In genomic region chr5:43195670-43196265, GRCh38 we compare ENCODE assay signal across 19 cellular contexts. TPM values are rescaled to one million over a fixed set of nuclear protein-coding genes. Genes with fewer than 3 reads are reported as not detected.
DNase-seq lines count a peak whose midpoint lies in the region; ATAC-seq, FAIRE-seq and TF ChIP-seq lines count a peak whose summit lies in the region.
"Had no signal": no experiment of that assay in that cellular context is flagged by ENCODE, and none has a peak within 500 bp of the region (broad histone marks: within the 10 kb centered on the region; RNA-seq: fewer than 3 reads in every experiment).

No MANE protein-coding gene starts in this region.

- no peak for TF ChIP-seq EP300 in K562 (IDR thresholded peaks at IDR 0.05; ENCODE audit: low read length)

- no TSS peak for BruUV-seq in K562 (replicated peaks; lab: Mats Ljungman, UMichigan)

- in situ Hi-C loops in K562 (cut with MboI): no loop called here

- DNase-seq in Karpas-422 (no peak), K562 (ENCODE audit: extremely low read depth in 1 of 4, low spot score in 3 of 4) (no peak), head of caudate nucleus (peak in 22 of 42 donors; percentile 5 to 70 (median 26)), superior temporal gyrus (ENCODE audit: extremely low spot score) (peak; percentile 48), WERI-Rb-1 (no peak), T-helper 1 cell (no peak)
- DNase-seq: CD4-positive, CD25-positive, alpha-beta regulatory T cell; DMS79; MG63; NCI-H1048; NCI-H1417 treated with DMSO at 0.1 percent for 48 hours; NCI-H187; NCI-H446; NCI-H526; OCI-M1; SJCRH30 had no signal

- H3K79me2 ChIP-seq in Karpas-422 (ENCODE audit: low read length): peaks cover 49% of the 10 kb centered on the region
- no peaks in the 10 kb centered on the region for H3K79me2 ChIP-seq in K562 (ENCODE audit: control insufficient read depth, insufficient read depth, low read length)

- no peak overlapping the region for H3K4me3 ChIP-seq in Karpas-422 (ENCODE audit: low read length)
- H3K4me3 ChIP-seq in K562: no peak overlapping the region
- H3K4me3 ChIP-seq in WERI-Rb-1 (ENCODE audit: low read depth, low read length): no peak overlapping the region
- H3K4me3 ChIP-seq: MG63, SJCRH30 had no signal

- TF ChIP-seq CTCF in K562 (IDR thresholded peaks at IDR 0.05 in 2 of 3, conservative IDR thresholded peaks at IDR 0.05 in 1 of 3; ENCODE audit: insufficient read depth in 2 of 3, low read depth in 1 of 3, low read length in 3 of 3) (no peak), WERI-Rb-1 (IDR thresholded peaks at IDR 0.05; ENCODE audit: low read depth, low read length) (no peak)

- CTCF ChIA-PET in K562 (lab: Yijun Ruan, JAX; ENCODE audit: low intra/inter-chr PET ratio): no interaction called here

- WGBS in K562 (ENCODE audit: insufficient coverage, low coverage, missing lambda C conversion rate): 41% methylated on average over 7 of the region's 7 CpGs

- intact Hi-C loops in K562 (cut with micrococcal nuclease): no loop called here
- intact Hi-C loops in head of caudate nucleus (cut with DNase I): no loop called here

- H3K27ac ChIP-seq in Karpas-422 (ENCODE audit: low read length) (peak overlapping the region; percentile 85; the same call in 1 of the 2 replicates), K562 (ENCODE audit: extremely low read depth, low read depth, low read length) (no peak overlapping the region), WERI-Rb-1 (no peak overlapping the region)
- H3K27ac ChIP-seq: SJCRH30 had no signal

- H2AFZ ChIP-seq in Karpas-422 (ENCODE audit: low read length) (no peak overlapping the region), K562 (ENCODE audit: low read depth, low read length) (peak overlapping the region; percentile 20; the same call in 1 of the 2 replicates)

- no peaks in the 10 kb centered on the region for H3K9me2 ChIP-seq in Karpas-422 (replicated peaks; ENCODE audit: insufficient read depth, low read length)

- H3K36me3 ChIP-seq in Karpas-422 (ENCODE audit: insufficient read depth, low read length) (peaks cover 3% of the 10 kb centered on the region; the same call in 1 of the 2 replicates), K562 (ENCODE audit: control insufficient read depth, insufficient read depth, low read length) (no peaks in the 10 kb centered on the region), WERI-Rb-1 (no peaks in the 10 kb centered on the region)
- H3K36me3 ChIP-seq: MG63, SJCRH30 had no signal

- no peak for ATAC-seq in K562
- no peak for ATAC-seq in HG02884 (IDR thresholded peaks at IDR 0.05; ENCODE audit: unreplicated experiment)

- H4K20me1 ChIP-seq in Karpas-422 (ENCODE audit: insufficient read depth, low read depth, low read length) (no peaks in the 10 kb centered on the region), K562 (replicated peaks; ENCODE audit: control insufficient read depth, insufficient read depth, low read length) (no peaks in the 10 kb centered on the region)

- H3K9me3 ChIP-seq in Karpas-422 (ENCODE audit: low read length) (no peaks in the 10 kb centered on the region), K562 (replicated peaks; ENCODE audit: control insufficient read depth, insufficient read depth, low read depth, low read length) (no peaks in the 10 kb centered on the region), WERI-Rb-1 (ENCODE audit: severe bottlenecking) (no peaks in the 10 kb centered on the region)
- H3K9me3 ChIP-seq: MG63, SJCRH30 had no signal

- no peak overlapping the region for H3K9ac ChIP-seq in Karpas-422 (ENCODE audit: low read length)
- no peak overlapping the region for H3K9ac ChIP-seq in K562 (ENCODE audit: insufficient read depth in 1 of 2, low read depth in 2 of 2, low read length in 2 of 2)

- FAIRE-seq in K562 (lab: Jason Lieb, UNC): no peak
- FAIRE-seq: H1, RCC 7860 had no signal

- H3K27me3 ChIP-seq in Karpas-422 (ENCODE audit: low read length) (no peaks in the 10 kb centered on the region), K562 (ENCODE audit: control insufficient read depth in 2 of 2, insufficient read depth in 2 of 2, low read length in 2 of 2) (no peaks in the 10 kb centered on the region), WERI-Rb-1 (ENCODE audit: insufficient read depth, low read depth, severe bottlenecking) (no peaks in the 10 kb centered on the region)
- H3K27me3 ChIP-seq: MG63 had no signal

- no peak for TF ChIP-seq POLR2A in K562 (conservative IDR thresholded peaks at IDR 0.05)

- POLR2A ChIA-PET in K562 (lab: Yijun Ruan, JAX): interaction anchor here (0.7 to 1.6 kb wide), 2 partner anchors 17 to 220 kb away, joined by 3 read pairs; no protein-coding TSS in a partner anchor

- H3K4me1 ChIP-seq in Karpas-422 (ENCODE audit: low read length) (peaks cover 44% of the 10 kb centered on the region), K562 (replicated peaks in 1 of 2; ENCODE audit: control insufficient read depth in 2 of 2, insufficient read depth in 2 of 2, low read length in 2 of 2) (peaks cover 13 to 16% of the 10 kb centered on the region in 2 experiments; a peak in 3 of 5 replicates)

- H3K4me2 ChIP-seq in Karpas-422 (ENCODE audit: low read depth, low read length, poor library complexity, severe bottlenecking) (no peak overlapping the region), K562 (ENCODE audit: insufficient read depth, low read length) (no peak overlapping the region)

- no peaks in the 10 kb centered on the region for H3K9me1 ChIP-seq in K562 (ENCODE audit: control insufficient read depth, insufficient read depth, low read length)

- TF ChIP-seq RAD21 in K562 (CRISPR knock-in tag; conservative IDR thresholded peaks at IDR 0.05 in 1 of 2, IDR thresholded peaks at IDR 0.05 in 1 of 2): no peak

TF ChIP-seq in K562, 482 proteins besides CTCF, POLR2A, EP300 and RAD21:
- TF ChIP-seq TEAD4 (IDR thresholded peaks at IDR 0.05; ENCODE audit: low read length): no peak
- no peak for TF ChIP-seq TEAD4 (CRISPR knock-in tag; IDR thresholded peaks at IDR 0.05; ENCODE audit: borderline replicate concordance)
- TF ChIP-seq, protein P1, sequence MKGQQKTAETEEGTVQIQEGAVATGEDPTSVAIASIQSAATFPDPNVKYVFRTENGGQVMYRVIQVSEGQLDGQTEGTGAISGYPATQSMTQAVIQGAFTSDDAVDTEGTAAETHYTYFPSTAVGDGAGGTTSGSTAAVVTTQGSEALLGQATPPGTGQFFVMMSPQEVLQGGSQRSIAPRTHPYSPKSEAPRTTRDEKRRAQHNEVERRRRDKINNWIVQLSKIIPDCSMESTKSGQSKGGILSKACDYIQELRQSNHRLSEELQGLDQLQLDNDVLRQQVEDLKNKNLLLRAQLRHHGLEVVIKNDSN (CRISPR knock-in tag; IDR thresholded peaks at IDR 0.05): no peak
- no peak for TF ChIP-seq KAT2B (IDR thresholded peaks at IDR 0.05; ENCODE audit: low read depth, low read length)
- no peak for TF ChIP-seq NEUROD1 (IDR thresholded peaks at IDR 0.05; ENCODE audit: borderline replicate concordance, low read depth, low read length, partially characterized antibody)
- no peak for TF ChIP-seq POLR2B (IDR thresholded peaks at IDR 0.05; ENCODE audit: low read depth, partially characterized antibody)
- no peak for TF ChIP-seq ATF3 (IDR thresholded peaks at IDR 0.05)
- TF ChIP-seq ATF3 (CRISPR knock-in tag; conservative IDR thresholded peaks at IDR 0.05): no peak
- no peak for TF ChIP-seq SIN3B (IDR thresholded peaks at IDR 0.05; ENCODE audit: low read depth)
- no peak for TF ChIP-seq ZNF444 (CRISPR knock-in tag; IDR thresholded peaks at IDR 0.05)

RNA-seq across cellular contexts. Expression of gene NIM1K, which starts 3.7 kb away (rescaled TPM):
- 9.3 and 10.2 TPM in 2 replicates for total RNA-seq in Karpas-422 (2014; rRNA removed; shearing (Covaris generic); ENCODE audit: low replicate concordance)
- 0.12 and 0.14 TPM in 2 replicates for total RNA-seq in K562 (2011; cell fraction: chromatin; rRNA removed; ENCODE audit: low replicate concordance)
- not detected in 2 replicates for total RNA-seq in K562 (2011; cell fraction: nucleolus; rRNA removed)
- not detected in 2 replicates for total RNA-seq in K562 (2011; cell fraction: nucleoplasm; rRNA removed)
- total RNA-seq in K562 (2014; rRNA removed) (0.04 TPM in 1 of 2 replicates, not detected in the other), K562 (2014; rRNA removed; fragmentation: Illumina TruSeq; extraction: Trizol) (not detected in 2 replicates), K562 (2015; rRNA removed; fragmentation: Illumina TruSeq; extraction: Trizol) (0.07 and 0.08 TPM in 2 replicates), K562 (2021) (0.13 and 0.31 TPM in 2 replicates)
- polyA plus RNA-seq in K562 (2011; rRNA removed) (0.04 TPM in 1 of 2 replicates, not detected in the other), K562 (2014; fragmentation: Illumina TruSeq; extraction: Trizol) (0.04 and 0.09 TPM in 2 replicates), K562 (2014; fragmentation: Nextera tagmentation; extraction: Ambion mirVana) (under 1 TPM in 1 of 2 experiments, not detected in 1; 0.03 TPM), K562 (2014; rRNA removed) (0.34 TPM in 1 of 2 replicates, not detected in the other)
- 0.03 TPM in 1 of 2 replicates, not detected in the other for polyA plus RNA-seq in K562 (2011; cell fraction: cytosol; rRNA removed)
- polyA plus RNA-seq in K562 (2011; cell fraction: nucleus; rRNA removed): 0.06 and 0.13 TPM in 2 replicates
- polyA plus RNA-seq in K562 (2012): 0.08 TPM in 2 replicates
- polyA minus RNA-seq in K562 (2011; rRNA and poly(A)+ RNA removed): 0.09 and 0.21 TPM in 2 replicates
- not detected in 2 replicates for polyA minus RNA-seq in K562 (2011; cell fraction: cytosol; rRNA and poly(A)+ RNA removed)
- polyA minus RNA-seq in K562 (2011; cell fraction: nucleus; rRNA and poly(A)+ RNA removed): 0.13 TPM in 1 of 2 replicates, not detected in the other
- total RNA-seq: H1 had no signal
- polyA plus RNA-seq: H1 had no signal

Comparison
In these comparisons a context has a peak if more than half of its experiments do, and no peak if none do; other contexts are left out.
1. DNase-seq: peak in head of caudate nucleus (22 of 42) and superior temporal gyrus (single experiment); none in Karpas-422 (single experiment), K562 (0 of 4), WERI-Rb-1 (single experiment) and T-helper 1 cell (0 of 5).